In the genomic region with DNA sequence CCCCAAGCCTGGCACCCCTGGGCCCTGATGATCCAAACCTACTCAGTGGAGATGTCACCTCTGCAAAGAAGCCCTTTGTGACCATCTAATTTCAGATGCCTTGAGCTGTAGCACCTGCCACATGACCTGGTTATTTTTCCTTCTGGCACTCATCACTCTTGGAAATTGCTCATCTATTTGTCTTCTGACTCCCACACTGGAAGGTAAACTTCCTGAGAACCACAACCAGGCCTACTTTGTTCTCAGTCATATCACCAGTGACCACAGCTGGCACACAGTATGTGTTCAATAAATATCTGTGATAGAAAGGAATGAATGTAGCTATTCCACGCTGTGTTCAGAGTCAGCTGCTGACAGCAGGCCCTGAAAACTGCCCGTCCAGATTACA, we compare ENCODE assay signal across 8 cellular contexts.
DNase-seq lines count a peak whose midpoint lies in the region; ATAC-seq, FAIRE-seq and TF ChIP-seq lines count a peak whose summit lies in the region.

No MANE protein-coding gene starts in this region.

- H3K9me3 ChIP-seq in CD8-positive, alpha-beta memory T cell (ENCODE audit: low read length), result no peaks in the 10 kb centered on the region
- H3K9me3 ChIP-seq in MM.1S (replicated peaks; ENCODE audit: insufficient read depth, low read length) (no peaks in the 10 kb centered on the region), testis (no peaks in the 10 kb centered on the region)

- WGBS in testis, 2 donors, result 75 to 80% methylated on average over 2 of the region's 2 CpGs

- H3K36me3 Mint-ChIP-seq in CD8-positive, alpha-beta memory T cell, result no peaks in the 10 kb centered on the region
- no peaks in the 10 kb centered on the region for H3K36me3 Mint-ChIP-seq in natural killer cell treated with Interleukin-12 subunit alpha and Interleukin-12 subunit beta and Interleukin-15 and Interleukin-18, amount 100 ng/mL, for 72 hours

- no peak for FAIRE-seq in GM19239 (lab: Jason Lieb, UNC)

- H3K4me3 Mint-ChIP-seq in CD8-positive, alpha-beta memory T cell, result peak overlapping the region in 4 of 7 donors; percentile 28 to 51 (median 45)
- peak overlapping the region; percentile 62 for H3K4me3 Mint-ChIP-seq in natural killer cell treated with Interleukin-12 subunit alpha and Interleukin-12 subunit beta and Interleukin-15 and Interleukin-18, amount 100 ng/mL, for 72 hours

- H4K20me1 ChIP-seq in MM.1S (ENCODE audit: insufficient read depth, low read length), result no peaks in the 10 kb centered on the region

- CTCF ChIA-PET in CD8-positive, alpha-beta memory T cell (lab: Charles Lee), result interaction anchor here (1.7 to 3.6 kb wide), 2 partner anchors 15 to 88 kb away, joined by 4 to 15 read pairs; no protein-coding TSS in a partner anchor

- no peaks in the 10 kb centered on the region for H3K27me3 ChIP-seq in CD8-positive, alpha-beta memory T cell (ENCODE audit: insufficient read depth, low read length, poor library complexity, severe bottlenecking)
- no peaks in the 10 kb centered on the region for H3K27me3 ChIP-seq in MM.1S (replicated peaks; ENCODE audit: insufficient read depth, low read length)
- no peaks in the 10 kb centered on the region for H3K27me3 ChIP-seq in testis

- POLR2A ChIA-PET in CD8-positive, alpha-beta memory T cell (lab: Charles Lee), result no interaction called here

- peaks cover 36% of the 10 kb centered on the region for H3K4me1 ChIP-seq in CD8-positive, alpha-beta memory T cell (ENCODE audit: insufficient read depth, low read length)
- H3K4me1 ChIP-seq in MM.1S (ENCODE audit: low read length) (peaks cover 28% of the 10 kb centered on the region), testis (peaks cover 17% of the 10 kb centered on the region)

- H3K27ac Mint-ChIP-seq in CD8-positive, alpha-beta memory T cell, result peak overlapping the region in 4 of 8 donors; percentile 15 to 82 (median 64)
- peak overlapping the region; percentile 69 to 79 for H3K27ac Mint-ChIP-seq in natural killer cell treated with Interleukin-12 subunit alpha and Interleukin-12 subunit beta and Interleukin-15 and Interleukin-18, amount 100 ng/mL, for 72 hours

- ATAC-seq in natural killer cell treated with Interleukin-12 subunit alpha and Interleukin-12 subunit beta and Interleukin-15 and Interleukin-18, amount 100 ng/mL, for 72 hours, result peak in 1 of 2 donors; percentile 11

- H3K4me3 ChIP-seq in CD8-positive, alpha-beta memory T cell (ENCODE audit: low read length), result no peak overlapping the region
- H3K4me3 ChIP-seq in MM.1S (ENCODE audit: low read length) (no peak overlapping the region), coronary artery (no peak overlapping the region), testis (no peak overlapping the region)

- H3F3A ChIP-seq in MM.1S (ENCODE audit: insufficient read depth, low read length), result no peaks in the 10 kb centered on the region

- DNase-seq in CD8-positive, alpha-beta memory T cell, result no peak
- DNase-seq in MM.1S (no peak), coronary artery (ENCODE audit: low spot score) (no peak), testis (no peak), GM19239 (ENCODE audit: insufficient read length, low spot score) (no peak), OCI-M1 (lab: John Stamatoyannopoulos, UW) (no peak), COLO668 (lab: John Stamatoyannopoulos, UW; ENCODE audit: unreplicated experiment) (no peak)
- DNase-seq in natural killer cell treated with Interleukin-12 subunit alpha and Interleukin-12 subunit beta and Interleukin-15 and Interleukin-18, amount 100 ng/mL, for 72 hours (ENCODE audit: low spot score), result no peak

- no peak for TF ChIP-seq CTCF in MM.1S (IDR thresholded peaks at IDR 0.05; ENCODE audit: low read length)
- no peak for TF ChIP-seq CTCF in coronary artery (IDR thresholded peaks at IDR 0.05)
- TF ChIP-seq CTCF in testis (IDR thresholded peaks at IDR 0.05), result no peak

- no peak overlapping the region for H3K9ac ChIP-seq in MM.1S (ENCODE audit: low read length)

- no peak overlapping the region for H3K27ac ChIP-seq in CD8-positive, alpha-beta memory T cell (ENCODE audit: low read depth, low read length)
- peak overlapping the region; percentile 27; the same call in 1 of the 2 replicates for H3K27ac ChIP-seq in MM.1S (ENCODE audit: low read length)
- H3K27ac ChIP-seq in coronary artery, result peak overlapping the region; percentile 85 to 94
- H3K27ac ChIP-seq in testis, result peak overlapping the region in 1 of 2 donors; percentile 58

- peaks cover 28 to 36% (median 36%) of the 10 kb centered on the region in 3 donors for H3K4me1 Mint-ChIP-seq in CD8-positive, alpha-beta memory T cell
- peaks cover 29 to 32% of the 10 kb centered on the region in 2 donors for H3K4me1 Mint-ChIP-seq in natural killer cell treated with Interleukin-12 subunit alpha and Interleukin-12 subunit beta and Interleukin-15 and Interleukin-18, amount 100 ng/mL, for 72 hours (ENCODE audit: low read depth in 2 of 2)

- H3K79me2 ChIP-seq in MM.1S (ENCODE audit: low read length), result no peaks in the 10 kb centered on the region

- H3K9me3 Mint-ChIP-seq in CD8-positive, alpha-beta memory T cell, result no peaks in the 10 kb centered on the region
- H3K9me3 Mint-ChIP-seq in natural killer cell treated with Interleukin-12 subunit alpha and Interleukin-12 subunit beta and Interleukin-15 and Interleukin-18, amount 100 ng/mL, for 72 hours, result no peaks in the 10 kb centered on the region

- H3K4me2 ChIP-seq in MM.1S (ENCODE audit: low read depth, low read length), result peak overlapping the region; percentile 44; the same call in 1 of the 2 replicates

- H3K36me3 ChIP-seq in CD8-positive, alpha-beta memory T cell (ENCODE audit: insufficient read depth, low read length), result no peaks in the 10 kb centered on the region
- no peaks in the 10 kb centered on the region for H3K36me3 ChIP-seq in MM.1S (replicated peaks; ENCODE audit: insufficient read depth, low read length)
- no peaks in the 10 kb centered on the region for H3K36me3 ChIP-seq in testis (ENCODE audit: low read depth, missing control alignments)

- TF ChIP-seq POLR2A in testis (IDR thresholded peaks at IDR 0.05), result no peak

- no peaks in the 10 kb centered on the region for H3K9me2 ChIP-seq in MM.1S (replicated peaks; ENCODE audit: insufficient read depth, low read length)

- H2AFZ ChIP-seq in MM.1S (ENCODE audit: low read length), result peak overlapping the region; percentile 4; the same call in 1 of the 2 replicates

- intact Hi-C loops in testis (cut with DNase I; ENCODE audit: low total_unique reads), result no loop called here

- no peaks in the 10 kb centered on the region for H3K27me3 Mint-ChIP-seq in CD8-positive, alpha-beta memory T cell
- H3K27me3 Mint-ChIP-seq in natural killer cell treated with Interleukin-12 subunit alpha and Interleukin-12 subunit beta and Interleukin-15 and Interleukin-18, amount 100 ng/mL, for 72 hours, result no peaks in the 10 kb centered on the region
